8 cellular contexts compared by ENCODE assay signal in genomic region chr11:61814242-61814957, GRCh38. TPM values are rescaled to one million over a fixed set of nuclear protein-coding genes. Genes with fewer than 3 reads are reported as not detected.
DNase-seq lines count a peak whose midpoint lies in the region.

No MANE protein-coding gene starts in this region.

- H3K36me3 ChIP-seq in adipocyte (ENCODE audit: control insufficient read depth, insufficient read depth, low read length, severe bottlenecking), result peaks cover 45% of the 10 kb centered on the region
- peaks cover 24% of the 10 kb centered on the region for H3K36me3 ChIP-seq in iPS-15b (ENCODE audit: control insufficient read depth, insufficient read depth, low read length)
- H3K36me3 ChIP-seq in skeletal muscle satellite cell (ENCODE audit: insufficient read depth, low read length), result peaks cover 35% of the 10 kb centered on the region

- H3K27me3 ChIP-seq in adipocyte (replicated peaks; ENCODE audit: control insufficient read depth, insufficient read depth, low read length), result no peaks in the 10 kb centered on the region
- no peaks in the 10 kb centered on the region for H3K27me3 ChIP-seq in iPS-15b (ENCODE audit: control insufficient read depth, insufficient read depth, low read length)
- H3K27me3 ChIP-seq in skeletal muscle satellite cell (ENCODE audit: control insufficient read depth, insufficient read depth, low read length), result no peaks in the 10 kb centered on the region

- peaks cover 25% of the 10 kb centered on the region for H3K4me1 ChIP-seq in adipocyte (ENCODE audit: control insufficient read depth, insufficient read depth, low read length)
- peaks cover 5% of the 10 kb centered on the region for H3K4me1 ChIP-seq in iPS-15b (ENCODE audit: control insufficient read depth, insufficient read depth, low read length)
- peaks cover 13% of the 10 kb centered on the region for H3K4me1 ChIP-seq in skeletal muscle satellite cell (ENCODE audit: control insufficient read depth, insufficient read depth, low read length)

- H3K4me2 ChIP-seq in skeletal muscle satellite cell (ENCODE audit: low read length), result peak overlapping the region; percentile 94

- H3K9ac ChIP-seq in adipocyte (ENCODE audit: low read length) (peak overlapping the region; percentile 99), iPS-15b (ENCODE audit: low read depth, low read length) (no peak overlapping the region), skeletal muscle satellite cell (ENCODE audit: low read depth, low read length) (peak overlapping the region; percentile 93)

- no peaks in the 10 kb centered on the region for H3K9me3 ChIP-seq in adipocyte (ENCODE audit: control insufficient read depth, low read length)
- no peaks in the 10 kb centered on the region for H3K9me3 ChIP-seq in iPS-15b (ENCODE audit: control insufficient read depth, insufficient read depth, low read length)
- no peaks in the 10 kb centered on the region for H3K9me3 ChIP-seq in skeletal muscle satellite cell (replicated peaks; ENCODE audit: low read length)

- peak; percentile 14 for DNase-seq in Daoy (ENCODE audit: low read depth)
- DNase-seq in LoVo (ENCODE audit: low spot score), result peak; percentile 72
- peak; percentile 26 for DNase-seq in adipocyte (ENCODE audit: low read depth)
- DNase-seq in RKO (ENCODE audit: low spot score), result no peak
- DNase-seq in stimulated activated CD8-positive, alpha-beta memory T cell treated with anti-CD3 and anti-CD28 coated beads, Interleukin-4, amount 100 ng/mL, for 48 hours, result no peak
- DNase-seq in foreskin melanocyte, result no peak

- H3K4me3 ChIP-seq in adipocyte (ENCODE audit: low read length), result peak overlapping the region; percentile 97
- H3K4me3 ChIP-seq in iPS-15b (ENCODE audit: low read depth, low read length), result peak overlapping the region; percentile 38
- H3K4me3 ChIP-seq in skeletal muscle satellite cell (ENCODE audit: low read length), result peak overlapping the region; percentile 93

RNA-seq across cellular contexts. Expression of gene FADS1, which starts 2.4 kb away (rescaled TPM):
- 30.0 and 35.9 TPM in 2 replicates for total RNA-seq in Daoy (2014; rRNA removed; shearing (Covaris generic))
- 52.4 and 146 TPM in 2 replicates for total RNA-seq in skeletal muscle satellite cell (2012; rRNA removed)

RNA-seq across cellular contexts. Expression of gene FADS2, which starts 13.7 kb away (rescaled TPM):
- 21.3 and 33.8 TPM in 2 replicates for total RNA-seq in Daoy (2014; rRNA removed; shearing (Covaris generic))
- total RNA-seq in skeletal muscle satellite cell (2012; rRNA removed), result 86.9 and 305 TPM in 2 replicates

RNA-seq across cellular contexts. Expression of gene FEN1, which starts 21.7 kb away (rescaled TPM):
- 145 and 148 TPM in 2 replicates for total RNA-seq in Daoy (2014; rRNA removed; shearing (Covaris generic))
- total RNA-seq in skeletal muscle satellite cell (2012; rRNA removed), result 28.4 and 30.7 TPM in 2 replicates

RNA-seq across cellular contexts. Expression of gene TMEM258, which starts 22.0 kb away (rescaled TPM):
- 61.1 and 70.8 TPM in 2 replicates for total RNA-seq in Daoy (2014; rRNA removed; shearing (Covaris generic))
- total RNA-seq in skeletal muscle satellite cell (2012; rRNA removed), result 56.5 and 69.9 TPM in 2 replicates

Comparison
In these comparisons a context has a peak if more than half of its experiments do, and no peak if none do; other contexts are left out.
1. DNase-seq: peak in Daoy (single experiment), LoVo (single experiment) and adipocyte (single experiment); none in RKO (single experiment), stimulated activated CD8-positive, alpha-beta memory T cell treated with anti-CD3 and anti-CD28 coated beads, Interleukin-4, amount 100 ng/mL, for 48 hours (single experiment) and foreskin melanocyte (single experiment).
2. H3K4me3 ChIP-seq: peak in every context shown above with its lines; median percentile 97 in adipocyte; 93 in skeletal muscle satellite cell; 38 in iPS-15b.